In the genomic region with DNA sequence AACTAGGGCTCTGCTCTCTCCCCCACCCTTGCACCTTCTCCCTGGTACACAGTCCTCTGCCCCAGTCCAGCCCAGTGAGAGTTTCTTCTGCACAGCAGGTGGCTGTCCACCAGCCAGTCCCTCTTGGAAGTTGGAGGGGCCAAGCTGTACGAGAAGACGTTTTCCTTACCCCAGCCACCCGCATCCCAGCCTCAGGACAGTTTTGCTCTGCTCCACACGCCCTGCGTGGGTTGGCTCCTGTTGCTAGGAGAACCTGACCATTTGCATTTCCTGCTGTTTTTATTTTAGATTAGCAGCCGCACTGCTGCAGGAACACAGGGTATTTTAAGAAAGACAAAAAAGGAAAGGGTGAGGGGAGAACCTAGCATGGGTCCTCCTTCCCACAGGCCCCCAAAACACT, we compare ENCODE assay signal across 15 cellular contexts. TPM values are rescaled to one million over a fixed set of nuclear protein-coding genes. Genes with fewer than 3 reads are reported as not detected.
DNase-seq lines count a peak whose midpoint lies in the region; ATAC-seq and TF ChIP-seq lines count a peak whose summit lies in the region.
"Had no signal": no experiment of that assay in that cellular context is flagged by ENCODE, and none has a peak within 500 bp of the region (broad histone marks: within the 10 kb centered on the region; RNA-seq: fewer than 3 reads in every experiment).

No MANE protein-coding gene starts in this region.

- no peaks in the 10 kb centered on the region for H3K36me3 ChIP-seq in BLaER1 treated with 17β-estradiol and CSF1 and Interleukin-3, amounts not matched to agents 10 nM and 100 nM
- H3K36me3 ChIP-seq in Loucy (ENCODE audit: insufficient read depth, low read length) (no peaks in the 10 kb centered on the region), neuronal stem cell (replicated peaks in 1 of 2; ENCODE audit: control insufficient read depth in 2 of 2, insufficient read depth in 2 of 2, low read length in 2 of 2) (no peaks in the 10 kb centered on the region)
- H3K36me3 ChIP-seq: HAP-1 had no signal

- WGBS in neuronal stem cell (ENCODE audit: extremely low coverage in 2 of 2, insufficient read length in 2 of 2, insufficient replicate concordance in 1 of 2), 2 donors, result no CpG with 5 or more reads among the region's 6 CpGs

- H2BK12ac ChIP-seq in neuronal stem cell (ENCODE audit: low read length), result no peak overlapping the region

- peaks cover 89 to 100% (median 95%) of the 10 kb centered on the region in 10 experiments for H3K4me1 ChIP-seq in BLaER1 treated with 17β-estradiol and CSF1 and Interleukin-3, amounts not matched to agents 10 nM and 100 nM
- H3K4me1 ChIP-seq in Loucy (ENCODE audit: insufficient read depth, low read length, poor library complexity, severe bottlenecking) (peaks cover 55% of the 10 kb centered on the region), neuronal stem cell (ENCODE audit: control insufficient read depth in 2 of 2, insufficient read depth in 1 of 2, low read depth in 1 of 2, low read length in 2 of 2) (peaks cover 13 to 49% of the 10 kb centered on the region in 2 donors)

- no peak overlapping the region for H3K23ac ChIP-seq in neuronal stem cell (ENCODE audit: low read depth, low read length, poor library complexity)

- no peaks in the 10 kb centered on the region for H3K9me3 ChIP-seq in BLaER1 treated with 17β-estradiol and CSF1 and Interleukin-3, amounts not matched to agents 10 nM and 100 nM (replicated peaks in 1 of 11)
- H3K9me3 ChIP-seq in Loucy (ENCODE audit: insufficient read depth, low read depth, low read length) (no peaks in the 10 kb centered on the region), neuronal stem cell (replicated peaks in 1 of 2; ENCODE audit: control insufficient read depth in 2 of 2, insufficient read depth in 1 of 2, low read depth in 1 of 2, low read length in 2 of 2) (no peaks in the 10 kb centered on the region)
- H3K9me3 ChIP-seq: HAP-1 had no signal

- H2BK120ac ChIP-seq in neuronal stem cell (ENCODE audit: low read depth, low read length), result no peak overlapping the region

- H3K4ac ChIP-seq in neuronal stem cell (ENCODE audit: low read length), result no peak overlapping the region

- no peaks in the 10 kb centered on the region for H3F3A ChIP-seq in Loucy (ENCODE audit: low read depth)

- no peak overlapping the region for H2BK15ac ChIP-seq in neuronal stem cell (ENCODE audit: low read length)

- peak overlapping the region in 4 of 10 experiments; percentile 6 to 16 (median 13); a peak in 5 of 20 replicates for H3K4me3 ChIP-seq in BLaER1 treated with 17β-estradiol and CSF1 and Interleukin-3, amounts not matched to agents 10 nM and 100 nM
- no peak overlapping the region for H3K4me3 ChIP-seq in Loucy (ENCODE audit: low read length, poor library complexity, severe bottlenecking)
- no peak overlapping the region for H3K4me3 ChIP-seq in neuronal stem cell (ENCODE audit: low read length in 2 of 2)
- H3K4me3 ChIP-seq: HAP-1 had no signal

- H3K9me2 ChIP-seq in Loucy (replicated peaks; ENCODE audit: low read depth, low read length), result no peaks in the 10 kb centered on the region

- peak overlapping the region; percentile 87 to 98 (median 95) for H3K4me2 ChIP-seq in BLaER1 treated with 17β-estradiol and CSF1 and Interleukin-3, amounts not matched to agents 10 nM and 100 nM
- H3K4me2 ChIP-seq in Loucy (ENCODE audit: low read depth, low read length, poor library complexity, severe bottlenecking), result peak overlapping the region; percentile 3
- H3K4me2 ChIP-seq in neuronal stem cell (ENCODE audit: insufficient read depth, low read length, poor library complexity, severe bottlenecking), result no peak overlapping the region
- H3K4me2 ChIP-seq: KMS-11 had no signal

- no peak overlapping the region; a peak in 1 of 22 replicates for H3K9ac ChIP-seq in BLaER1 treated with 17β-estradiol and CSF1 and Interleukin-3, amounts not matched to agents 10 nM and 100 nM
- H3K9ac ChIP-seq in Loucy (ENCODE audit: low read depth, low read length, poor library complexity, severe bottlenecking) (no peak overlapping the region), neuronal stem cell (ENCODE audit: low read depth, low read length, poor library complexity) (no peak overlapping the region)
- H3K9ac ChIP-seq: KMS-11 had no signal

- DNase-seq in UCSD-AML1 (lab: John Stamatoyannopoulos, UW; ENCODE audit: unreplicated experiment) (peak; percentile 46), neuronal stem cell (ENCODE audit: low spot score) (no peak), DMS 273 (lab: John Stamatoyannopoulos, UW; ENCODE audit: unreplicated experiment) (no peak), AG08395 (ENCODE audit: low spot score) (no peak)
- DNase-seq: AML-193; C1 segment of cervical spinal cord; CD4-positive, CD25-positive, alpha-beta regulatory T cell; CD8-positive, alpha-beta memory T cell; COR-L47; GDM1 had no signal

- no peak for TF ChIP-seq CTCF in Loucy (conservative IDR thresholded peaks at IDR 0.05; ENCODE audit: low read length)

- H4K91ac ChIP-seq in neuronal stem cell (ENCODE audit: low read depth, low read length, poor library complexity), result no peak overlapping the region

- H3K79me2 ChIP-seq in Loucy (ENCODE audit: insufficient read depth, low read length), result no peaks in the 10 kb centered on the region

- peaks cover 0 to 16% (median 10%) of the 10 kb centered on the region in 11 experiments; a peak in 14 of 22 replicates for H4K20me1 ChIP-seq in BLaER1 treated with 17β-estradiol and CSF1 and Interleukin-3, amounts not matched to agents 10 nM and 100 nM
- H4K20me1 ChIP-seq in Loucy (ENCODE audit: insufficient read depth, low read length, poor library complexity, severe bottlenecking), result no peaks in the 10 kb centered on the region

- peaks cover 28 to 34% (median 31%) of the 10 kb centered on the region in 11 experiments for H3K27me3 ChIP-seq in BLaER1 treated with 17β-estradiol and CSF1 and Interleukin-3, amounts not matched to agents 10 nM and 100 nM
- H3K27me3 ChIP-seq in Loucy (ENCODE audit: insufficient read depth, low read length, poor library complexity, severe bottlenecking), result peaks cover 12% of the 10 kb centered on the region
- peaks cover 3 to 40% (median 34%) of the 10 kb centered on the region in 3 experiments for H3K27me3 ChIP-seq in neuronal stem cell (ENCODE audit: control insufficient read depth in 3 of 3, insufficient read depth in 3 of 3, low read depth in 1 of 3, low read length in 3 of 3)

- H3K27ac ChIP-seq in BLaER1 treated with 17β-estradiol and CSF1 and Interleukin-3, amounts not matched to agents 10 nM and 100 nM, result no peak overlapping the region
- no peak overlapping the region for H3K27ac ChIP-seq in neuronal stem cell (replicated peaks; ENCODE audit: low read length)
- H3K27ac ChIP-seq: KMS-11 had no signal

- no peak overlapping the region for H3K18ac ChIP-seq in neuronal stem cell (ENCODE audit: low read length)

- H2AFZ ChIP-seq in Loucy (ENCODE audit: low read length) (no peak overlapping the region), neuronal stem cell (ENCODE audit: low read length) (peak overlapping the region; percentile 12)

- H3K14ac ChIP-seq in neuronal stem cell (ENCODE audit: low read length), result no peak overlapping the region

- no peak overlapping the region for H2BK5ac ChIP-seq in neuronal stem cell (ENCODE audit: low read length)

- no peak for ATAC-seq in HG03439 (IDR thresholded peaks at IDR 0.05; ENCODE audit: unreplicated experiment)

- no peak overlapping the region for H2AK5ac ChIP-seq in neuronal stem cell (ENCODE audit: low read depth, low read length)

- H3K79me1 ChIP-seq in neuronal stem cell (ENCODE audit: low read depth, low read length), result no peaks in the 10 kb centered on the region

- H4K8ac ChIP-seq in neuronal stem cell (ENCODE audit: low read depth, low read length), result no peak overlapping the region

RNA-seq across cellular contexts. Expression of gene NRGN, which starts 17.6 kb away (rescaled TPM):
- 11.4 TPM for polyA plus RNA-seq in neuronal stem cell (2013, experiment 1 of 2)
- 11.7 TPM for polyA plus RNA-seq in neuronal stem cell (2013, experiment 2 of 2)
- polyA plus RNA-seq: CD8-positive, alpha-beta memory T cell had no signal

RNA-seq across cellular contexts. Expression of gene VSIG2, which starts 29.9 kb away (rescaled TPM):
- not detected for polyA plus RNA-seq in neuronal stem cell (2013, experiment 1 of 2)
- polyA plus RNA-seq in neuronal stem cell (2013, experiment 2 of 2), result not detected
- polyA plus RNA-seq: CD8-positive, alpha-beta memory T cell had no signal

RNA-seq across cellular contexts. Expression of gene ESAM, which starts 39.9 kb away (rescaled TPM):
- 0.07 TPM for polyA plus RNA-seq in neuronal stem cell (2013, experiment 1 of 2)
- polyA plus RNA-seq in neuronal stem cell (2013, experiment 2 of 2), result 0.07 TPM
- polyA plus RNA-seq: CD8-positive, alpha-beta memory T cell had no signal

RNA-seq across cellular contexts. Expression of gene SPA17, which starts 48.5 kb away (rescaled TPM):
- polyA plus RNA-seq in neuronal stem cell (2013, experiment 1 of 2), result 64.1 TPM
- 64.0 TPM for polyA plus RNA-seq in neuronal stem cell (2013, experiment 2 of 2)

RNA-seq across cellular contexts. Expression of gene SIAE, which starts 48.6 kb away (rescaled TPM):
- 1.9 TPM for polyA plus RNA-seq in neuronal stem cell (2013, experiment 1 of 2)
- 1.9 TPM for polyA plus RNA-seq in neuronal stem cell (2013, experiment 2 of 2)
